Comparison of ENCODE assay signal across 1 cellular context in the genomic region with DNA sequence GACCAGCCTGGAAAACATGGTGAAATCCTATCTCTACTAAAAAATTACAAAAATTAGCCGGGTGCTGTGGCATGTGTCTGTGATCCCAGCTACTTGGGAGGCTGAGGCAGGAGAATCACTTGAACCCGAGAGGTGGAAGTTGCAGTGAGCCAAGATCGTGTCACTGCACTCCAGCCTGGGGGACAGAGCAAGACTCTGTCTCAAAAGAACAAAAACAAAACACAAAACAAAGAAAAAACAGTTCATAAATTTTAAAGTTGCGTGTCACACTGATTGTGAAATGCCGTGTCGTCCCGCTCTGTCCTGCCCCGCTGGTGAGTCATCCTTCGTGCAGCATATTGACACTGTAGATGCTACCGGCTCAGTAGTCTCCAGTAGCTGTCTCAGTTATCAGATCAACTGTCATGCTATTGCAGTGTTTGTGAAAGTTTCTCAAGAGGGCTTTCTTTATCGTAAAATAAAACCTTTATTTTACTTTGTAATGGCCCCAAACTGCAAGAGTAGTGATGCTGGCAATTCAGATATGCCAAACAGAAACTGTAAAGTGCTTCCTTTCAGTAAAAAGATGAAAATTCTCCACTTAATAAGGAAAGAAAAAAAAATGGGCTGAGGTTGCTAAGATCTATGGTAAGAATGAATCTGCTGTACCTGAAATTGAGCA.
A peak's percentile ranks its signal among the peaks of the same experiment; 100 is the strongest.
TF ChIP-seq lines count a peak whose summit lies in the region.

No MANE protein-coding gene starts in this region.

TF ChIP-seq in HepG2, 621 proteins besides CTCF, POLR2A, EP300 and RAD21 (continued from another document and continues in another):
- TF ChIP-seq SALL1 (CRISPR knock-in tag; IDR thresholded peaks at IDR 0.05) (peak; percentile 91), STAT5B (CRISPR knock-in tag; IDR thresholded peaks at IDR 0.05) (no peak), PATZ1 (CRISPR knock-in tag; IDR thresholded peaks at IDR 0.05) (0 out of 2 replicates have a peak, but pooled peaks have one; percentile 34), FOXO1 (CRISPR knock-in tag; IDR thresholded peaks at IDR 0.05) (peak; percentile 71; the same call in 1 of the 2 replicates), JUN (CRISPR knock-in tag; IDR thresholded peaks at IDR 0.05) (peak; percentile 33; the same call in 1 of the 2 replicates), AHR (CRISPR knock-in tag; IDR thresholded peaks at IDR 0.05) (0 out of 2 replicates have a peak, but pooled peaks have one; percentile 73), TCF7 (IDR thresholded peaks at IDR 0.05; ENCODE audit: low read depth) (0 out of 2 replicates have a peak, but pooled peaks have one; percentile 20), ZNF598 (CRISPR knock-in tag; IDR thresholded peaks at IDR 0.05; ENCODE audit: borderline replicate concordance) (no peak), ZNF713 (CRISPR knock-in tag; IDR thresholded peaks at IDR 0.05) (no peak), SCMH1 (CRISPR knock-in tag; IDR thresholded peaks at IDR 0.05; ENCODE audit: borderline replicate concordance) (no peak), SIX1 (CRISPR knock-in tag; IDR thresholded peaks at IDR 0.05; ENCODE audit: borderline replicate concordance) (0 out of 2 replicates have a peak, but pooled peaks have one; percentile 29), TAF1 (CRISPR knock-in tag; IDR thresholded peaks at IDR 0.05) (no peak), EHMT2 (IDR thresholded peaks at IDR 0.05; ENCODE audit: borderline replicate concordance, low read depth, low read length) (no peak), ZNF570 (CRISPR knock-in tag; IDR thresholded peaks at IDR 0.05; ENCODE audit: borderline replicate concordance) (no peak), TBL1XR1 (IDR thresholded peaks at IDR 0.05; ENCODE audit: borderline replicate concordance, low read length, partially characterized antibody) (no peak), AKNA (CRISPR knock-in tag; IDR thresholded peaks at IDR 0.05; ENCODE audit: borderline replicate concordance) (no peak), HES4 (CRISPR knock-in tag; IDR thresholded peaks at IDR 0.05; ENCODE audit: borderline replicate concordance) (no peak), MAFF (IDR thresholded peaks at IDR 0.05; ENCODE audit: low read depth, low read length) (no peak), ZSCAN9 (CRISPR knock-in tag; IDR thresholded peaks at IDR 0.05; ENCODE audit: borderline replicate concordance) (peak; percentile 42; the same call in 1 of the 2 replicates), NBN (conservative IDR thresholded peaks at IDR 0.05) (no peak), ZNF3 (CRISPR knock-in tag; IDR thresholded peaks at IDR 0.05) (no peak), ZNF576 (CRISPR knock-in tag; IDR thresholded peaks at IDR 0.05) (no peak), ZNF615 (CRISPR knock-in tag; IDR thresholded peaks at IDR 0.05; ENCODE audit: borderline replicate concordance) (no peak), ZNF574 (CRISPR knock-in tag; IDR thresholded peaks at IDR 0.05) (no peak), PCBP2 (optimal IDR thresholded peaks at IDR 0.05; ENCODE audit: low read depth, low read length, poor library complexity, severe bottlenecking) (no peak), CHD4 (IDR thresholded peaks at IDR 0.05; ENCODE audit: borderline replicate concordance, low read length) (no peak), STAG1 (CRISPR knock-in tag; IDR thresholded peaks at IDR 0.05) (no peak), ZNF761 (CRISPR knock-in tag; conservative IDR thresholded peaks at IDR 0.05) (no peak), MED13 (CRISPR knock-in tag; IDR thresholded peaks at IDR 0.05) (no peak), ZNF709 (CRISPR knock-in tag; IDR thresholded peaks at IDR 0.05) (no peak)
- TF ChIP-seq, protein P1, sequence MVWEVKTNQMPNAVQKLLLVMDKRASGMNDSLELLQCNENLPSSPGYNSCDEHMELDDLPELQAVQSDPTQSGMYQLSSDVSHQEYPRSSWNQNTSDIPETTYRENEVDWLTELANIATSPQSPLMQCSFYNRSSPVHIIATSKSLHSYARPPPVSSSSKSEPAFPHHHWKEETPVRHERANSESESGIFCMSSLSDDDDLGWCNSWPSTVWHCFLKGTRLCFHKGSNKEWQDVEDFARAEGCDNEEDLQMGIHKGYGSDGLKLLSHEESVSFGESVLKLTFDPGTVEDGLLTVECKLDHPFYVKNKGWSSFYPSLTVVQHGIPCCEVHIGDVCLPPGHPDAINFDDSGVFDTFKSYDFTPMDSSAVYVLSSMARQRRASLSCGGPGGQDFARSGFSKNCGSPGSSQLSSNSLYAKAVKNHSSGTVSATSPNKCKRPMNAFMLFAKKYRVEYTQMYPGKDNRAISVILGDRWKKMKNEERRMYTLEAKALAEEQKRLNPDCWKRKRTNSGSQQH (CRISPR knock-in tag; IDR thresholded peaks at IDR 0.05; ENCODE audit: low read depth), result no peak
- TF ChIP-seq, protein P2, sequence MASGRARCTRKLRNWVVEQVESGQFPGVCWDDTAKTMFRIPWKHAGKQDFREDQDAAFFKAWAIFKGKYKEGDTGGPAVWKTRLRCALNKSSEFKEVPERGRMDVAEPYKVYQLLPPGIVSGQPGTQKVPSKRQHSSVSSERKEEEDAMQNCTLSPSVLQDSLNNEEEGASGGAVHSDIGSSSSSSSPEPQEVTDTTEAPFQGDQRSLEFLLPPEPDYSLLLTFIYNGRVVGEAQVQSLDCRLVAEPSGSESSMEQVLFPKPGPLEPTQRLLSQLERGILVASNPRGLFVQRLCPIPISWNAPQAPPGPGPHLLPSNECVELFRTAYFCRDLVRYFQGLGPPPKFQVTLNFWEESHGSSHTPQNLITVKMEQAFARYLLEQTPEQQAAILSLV (CRISPR knock-in tag; IDR thresholded peaks at IDR 0.05; ENCODE audit: borderline replicate concordance), result no peak
- TF ChIP-seq, protein P3, sequence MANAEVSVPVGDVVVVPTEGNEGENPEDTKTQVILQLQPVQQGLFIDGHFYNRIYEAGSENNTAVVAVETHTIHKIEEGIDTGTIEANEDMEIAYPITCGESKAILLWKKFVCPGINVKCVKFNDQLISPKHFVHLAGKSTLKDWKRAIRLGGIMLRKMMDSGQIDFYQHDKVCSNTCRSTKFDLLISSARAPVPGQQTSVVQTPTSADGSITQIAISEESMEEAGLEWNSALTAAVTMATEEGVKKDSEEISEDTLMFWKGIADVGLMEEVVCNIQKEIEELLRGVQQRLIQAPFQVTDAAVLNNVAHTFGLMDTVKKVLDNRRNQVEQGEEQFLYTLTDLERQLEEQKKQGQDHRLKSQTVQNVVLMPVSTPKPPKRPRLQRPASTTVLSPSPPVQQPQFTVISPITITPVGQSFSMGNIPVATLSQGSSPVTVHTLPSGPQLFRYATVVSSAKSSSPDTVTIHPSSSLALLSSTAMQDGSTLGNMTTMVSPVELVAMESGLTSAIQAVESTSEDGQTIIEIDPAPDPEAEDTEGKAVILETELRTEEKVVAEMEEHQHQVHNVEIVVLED (CRISPR knock-in tag; IDR thresholded peaks at IDR 0.05; ENCODE audit: borderline replicate concordance), result no peak
- TF ChIP-seq, protein P4, sequence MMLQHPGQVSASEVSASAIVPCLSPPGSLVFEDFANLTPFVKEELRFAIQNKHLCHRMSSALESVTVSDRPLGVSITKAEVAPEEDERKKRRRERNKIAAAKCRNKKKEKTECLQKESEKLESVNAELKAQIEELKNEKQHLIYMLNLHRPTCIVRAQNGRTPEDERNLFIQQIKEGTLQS (CRISPR knock-in tag; IDR thresholded peaks at IDR 0.05), result peak; percentile 97
- TF ChIP-seq, protein P5, sequence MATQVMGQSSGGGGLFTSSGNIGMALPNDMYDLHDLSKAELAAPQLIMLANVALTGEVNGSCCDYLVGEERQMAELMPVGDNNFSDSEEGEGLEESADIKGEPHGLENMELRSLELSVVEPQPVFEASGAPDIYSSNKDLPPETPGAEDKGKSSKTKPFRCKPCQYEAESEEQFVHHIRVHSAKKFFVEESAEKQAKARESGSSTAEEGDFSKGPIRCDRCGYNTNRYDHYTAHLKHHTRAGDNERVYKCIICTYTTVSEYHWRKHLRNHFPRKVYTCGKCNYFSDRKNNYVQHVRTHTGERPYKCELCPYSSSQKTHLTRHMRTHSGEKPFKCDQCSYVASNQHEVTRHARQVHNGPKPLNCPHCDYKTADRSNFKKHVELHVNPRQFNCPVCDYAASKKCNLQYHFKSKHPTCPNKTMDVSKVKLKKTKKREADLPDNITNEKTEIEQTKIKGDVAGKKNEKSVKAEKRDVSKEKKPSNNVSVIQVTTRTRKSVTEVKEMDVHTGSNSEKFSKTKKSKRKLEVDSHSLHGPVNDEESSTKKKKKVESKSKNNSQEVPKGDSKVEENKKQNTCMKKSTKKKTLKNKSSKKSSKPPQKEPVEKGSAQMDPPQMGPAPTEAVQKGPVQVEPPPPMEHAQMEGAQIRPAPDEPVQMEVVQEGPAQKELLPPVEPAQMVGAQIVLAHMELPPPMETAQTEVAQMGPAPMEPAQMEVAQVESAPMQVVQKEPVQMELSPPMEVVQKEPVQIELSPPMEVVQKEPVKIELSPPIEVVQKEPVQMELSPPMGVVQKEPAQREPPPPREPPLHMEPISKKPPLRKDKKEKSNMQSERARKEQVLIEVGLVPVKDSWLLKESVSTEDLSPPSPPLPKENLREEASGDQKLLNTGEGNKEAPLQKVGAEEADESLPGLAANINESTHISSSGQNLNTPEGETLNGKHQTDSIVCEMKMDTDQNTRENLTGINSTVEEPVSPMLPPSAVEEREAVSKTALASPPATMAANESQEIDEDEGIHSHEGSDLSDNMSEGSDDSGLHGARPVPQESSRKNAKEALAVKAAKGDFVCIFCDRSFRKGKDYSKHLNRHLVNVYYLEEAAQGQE (IDR thresholded peaks at IDR 0.05; ENCODE audit: borderline replicate concordance in 1 of 2, low read depth in 1 of 2, low read length in 2 of 2), result peak in 1 of 2 experiments; percentile 38; a peak in 1 of 4 replicates
